Comparison of ENCODE assay signal across 10 cellular contexts in genomic region chr11:95764267-95764898, GRCh38. TPM values are rescaled to one million over a fixed set of nuclear protein-coding genes. Genes with fewer than 3 reads are reported as not detected.
A peak's percentile ranks its signal among the peaks of the same experiment; 100 is the strongest.
DNase-seq lines count a peak whose midpoint lies in the region; ATAC-seq lines count a peak whose summit lies in the region.
"Had no signal": no experiment of that assay in that cellular context is flagged by ENCODE, and none has a peak within 500 bp of the region (broad histone marks: within the 10 kb centered on the region; RNA-seq: fewer than 3 reads in every experiment).

No MANE protein-coding gene starts in this region.

- H3K9me3 Mint-ChIP-seq in stimulated activated effector memory CD8-positive, alpha-beta T cell treated with anti-CD3 and anti-CD28 coated beads, Interleukin-12 subunit alpha, Interleukin-12 subunit beta, amount 100 ng/mL, for 72 hours: no peaks in the 10 kb centered on the region
- H3K9me3 Mint-ChIP-seq in T-helper 2 cell treated with Interferon-gamma antibody and Interleukin-4, amounts not matched to agents 5 μg/mL and 100 μg/mL, for 36 hours: no peaks in the 10 kb centered on the region

- peaks cover 4% of the 10 kb centered on the region for H3K36me3 Mint-ChIP-seq in stimulated activated effector memory CD8-positive, alpha-beta T cell treated with anti-CD3 and anti-CD28 coated beads, Interleukin-12 subunit alpha, Interleukin-12 subunit beta, amount 100 ng/mL, for 72 hours
- H3K36me3 Mint-ChIP-seq in T-helper 2 cell treated with Interferon-gamma antibody and Interleukin-4, amounts not matched to agents 5 μg/mL and 100 μg/mL, for 36 hours (ENCODE audit: low read depth): peaks cover 2% of the 10 kb centered on the region
- H3K36me3 Mint-ChIP-seq: activated naive CD8-positive, alpha-beta T cell had no signal

- H3K4me3 ChIP-seq in right cardiac atrium (ENCODE audit: low read length): no peak overlapping the region
- H3K4me3 ChIP-seq: BLaER1 had no signal

- no peak overlapping the region for H3K27ac ChIP-seq in right cardiac atrium (ENCODE audit: low read length)
- H3K27ac ChIP-seq: BLaER1 had no signal

- intact Hi-C loops in right cardiac atrium (cut with DNase I): loop anchor here in 3 of 4 donors (5.0 to 10.0 kb wide), 3 partner anchors 57 to 700 kb away; partner anchors contain the start of gene SRSF8 (in 1 of the 3)

- H3K4me1 Mint-ChIP-seq in stimulated activated effector memory CD8-positive, alpha-beta T cell treated with anti-CD3 and anti-CD28 coated beads, Interleukin-12 subunit alpha, Interleukin-12 subunit beta, amount 100 ng/mL, for 72 hours: no peaks in the 10 kb centered on the region
- peaks cover 10% of the 10 kb centered on the region for H3K4me1 Mint-ChIP-seq in T-helper 2 cell treated with Interferon-gamma antibody and Interleukin-4, amounts not matched to agents 5 μg/mL and 100 μg/mL, for 36 hours (ENCODE audit: low read depth)

- 15% methylated on average over 4 of the region's 4 CpGs for WGBS in right cardiac atrium

- H3K4me3 Mint-ChIP-seq in stimulated activated effector memory CD8-positive, alpha-beta T cell treated with anti-CD3 and anti-CD28 coated beads, Interleukin-12 subunit alpha, Interleukin-12 subunit beta, amount 100 ng/mL, for 72 hours: no peak overlapping the region
- no peak overlapping the region for H3K4me3 Mint-ChIP-seq in T-helper 2 cell treated with Interferon-gamma antibody and Interleukin-4, amounts not matched to agents 5 μg/mL and 100 μg/mL, for 36 hours
- H3K4me3 Mint-ChIP-seq: activated naive CD8-positive, alpha-beta T cell had no signal

- H3K4me1 ChIP-seq in right cardiac atrium (ENCODE audit: control insufficient read depth, insufficient read depth, low read length): no peaks in the 10 kb centered on the region

- H3K27ac Mint-ChIP-seq in stimulated activated effector memory CD8-positive, alpha-beta T cell treated with anti-CD3 and anti-CD28 coated beads, Interleukin-12 subunit alpha, Interleukin-12 subunit beta, amount 100 ng/mL, for 72 hours: no peak overlapping the region
- H3K27ac Mint-ChIP-seq in T-helper 2 cell treated with Interferon-gamma antibody and Interleukin-4, amounts not matched to agents 5 μg/mL and 100 μg/mL, for 36 hours: no peak overlapping the region
- H3K27ac Mint-ChIP-seq: activated naive CD8-positive, alpha-beta T cell had no signal

- peaks cover 2% of the 10 kb centered on the region for H3K27me3 ChIP-seq in right cardiac atrium (ENCODE audit: control insufficient read depth, insufficient read depth)
- H3K27me3 ChIP-seq: BLaER1 had no signal

- no peaks in the 10 kb centered on the region for H3K9me3 ChIP-seq in right cardiac atrium (ENCODE audit: control insufficient read depth, low read length)
- H3K9me3 ChIP-seq: BLaER1 had no signal

- H3K27me3 Mint-ChIP-seq in T-helper 2 cell treated with Interferon-gamma antibody and Interleukin-4, amounts not matched to agents 5 μg/mL and 100 μg/mL, for 36 hours (ENCODE audit: low read depth): no peaks in the 10 kb centered on the region

- ATAC-seq in HG02610 (IDR thresholded peaks at IDR 0.05; ENCODE audit: unreplicated experiment) (peak; percentile 50), right cardiac atrium (peak; percentile 61 to 63)
- peak; percentile 71 for ATAC-seq in stimulated activated effector memory CD8-positive, alpha-beta T cell treated with anti-CD3 and anti-CD28 coated beads, Interleukin-12 subunit alpha, Interleukin-12 subunit beta, amount 100 ng/mL, for 72 hours

- peak; percentile 17 to 74 (median 62) for DNase-seq in NCI-H1417 (lab: John Stamatoyannopoulos, UW)
- no peak for DNase-seq in NCI-H1417 treated with DMSO at 0.1 percent for 48 hours (lab: John Stamatoyannopoulos, UW)
- peak; percentile 85 for DNase-seq in NCI-H2171 treated with DMSO at 0.1 percent for 48 hours (lab: John Stamatoyannopoulos, UW)
- DNase-seq in amniotic epithelial cell (ENCODE audit: low read depth): peak; percentile 60
- no peak for DNase-seq in right cardiac atrium
- no peak for DNase-seq in stimulated activated effector memory CD8-positive, alpha-beta T cell treated with anti-CD3 and anti-CD28 coated beads, Interleukin-12 subunit alpha, Interleukin-12 subunit beta, amount 100 ng/mL, for 72 hours (ENCODE audit: low spot score in 2 of 2)
- no peak for DNase-seq in T-helper 2 cell treated with Interferon-gamma antibody and Interleukin-4, amounts not matched to agents 5 μg/mL and 100 μg/mL, for 36 hours (ENCODE audit: low spot score)

RNA-seq across cellular contexts. Expression of gene FAM76B, which starts 25.2 kb away (rescaled TPM):
- 10 to 100 TPM in 2 of 4 donors, 1 to 10 TPM in 2; 9.4 to 11.2 (median 10.2) TPM for total RNA-seq in right cardiac atrium
- polyA plus RNA-seq in right cardiac atrium: 6.6 TPM

RNA-seq across cellular contexts. Expression of gene CEP57, which starts 25.9 kb away (rescaled TPM):
- total RNA-seq in right cardiac atrium: 10 to 100 TPM; 24.4 to 29.6 (median 25.3) TPM
- polyA plus RNA-seq in right cardiac atrium: 12.1 TPM

Comparison
In these comparisons a context has a peak if more than half of its experiments do, and no peak if none do; other contexts are left out.
1. DNase-seq: peak in NCI-H1417 (3 of 3), NCI-H2171 treated with DMSO at 0.1 percent for 48 hours (single experiment) and amniotic epithelial cell (single experiment); none in NCI-H1417 treated with DMSO at 0.1 percent for 48 hours (single experiment), right cardiac atrium (0 of 3), stimulated activated effector memory CD8-positive, alpha-beta T cell treated with anti-CD3 and anti-CD28 coated beads, Interleukin-12 subunit alpha, Interleukin-12 subunit beta, amount 100 ng/mL, for 72 hours (0 of 2) and T-helper 2 cell treated with Interferon-gamma antibody and Interleukin-4, amounts not matched to agents 5 μg/mL and 100 μg/mL, for 36 hours (single experiment).
2. Peak in every context shown above with its lines, with median percentiles within 50 percentile points of each other: ATAC-seq.